8 cellular contexts compared by ENCODE assay signal in the genomic region with DNA sequence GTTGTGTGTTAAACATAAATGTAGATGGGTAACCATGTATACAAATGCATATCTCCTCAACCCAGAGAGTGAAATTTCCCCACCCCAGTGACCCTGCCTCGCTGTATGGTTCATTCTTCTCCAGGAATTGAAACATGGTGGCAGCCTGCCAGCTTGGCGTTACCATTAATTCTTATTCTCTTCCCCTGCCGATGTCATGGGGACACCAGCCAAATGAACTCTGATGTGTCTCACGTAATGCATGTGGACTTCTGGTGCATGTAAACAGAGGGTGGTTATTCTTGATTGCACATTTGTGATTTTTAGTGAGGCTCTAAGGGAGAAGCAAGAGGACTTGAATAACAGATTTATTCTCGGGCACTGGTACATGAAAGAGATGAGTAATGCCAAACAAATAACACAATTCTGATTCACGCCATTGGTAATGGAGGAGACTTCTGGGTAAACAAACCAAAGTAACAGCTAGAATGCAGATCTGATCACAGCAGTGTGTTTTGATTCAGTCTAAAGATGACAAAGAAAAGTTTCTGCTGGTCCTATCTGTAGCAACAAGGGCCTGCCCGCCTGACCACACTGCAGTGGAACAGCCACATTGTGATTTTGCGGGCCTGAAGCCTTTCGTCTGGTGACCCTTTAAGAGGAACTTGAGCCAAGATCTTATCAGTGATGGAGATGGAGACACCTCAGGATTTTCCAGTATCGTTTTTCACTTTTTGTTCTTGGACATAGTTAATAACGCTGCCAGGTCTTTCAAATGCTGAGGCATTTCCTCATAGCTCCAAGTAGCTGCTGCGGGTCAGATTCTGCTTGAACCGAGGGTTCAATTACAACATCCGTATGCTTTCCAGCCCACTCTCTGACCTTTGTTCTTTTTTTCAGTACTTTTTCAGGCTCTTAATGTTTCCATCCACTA.
DNase-seq lines count a peak whose midpoint lies in the region; ATAC-seq and TF ChIP-seq lines count a peak whose summit lies in the region.

No MANE protein-coding gene starts in this region.

- POLR2A ChIA-PET in WTC11 (lab: Charles Lee): no interaction called here

- H3K27ac Mint-ChIP-seq in WTC11: peak overlapping the region; percentile 64; the same call in 1 of the 2 replicates

- H3K9me3 Mint-ChIP-seq in WTC11: no peaks in the 10 kb centered on the region

- peak overlapping the region in 16 of 21 experiments; percentile 4 to 81 (median 52) for H3K27ac ChIP-seq in skin epidermis

- TF ChIP-seq POLR2A in erythroblast (IDR thresholded peaks at IDR 0.05; ENCODE audit: low read length): no peak

- intact Hi-C loops in left ventricle myocardium superior (cut with micrococcal nuclease): no loop called here

- H3K4me1 Mint-ChIP-seq in WTC11: no peaks in the 10 kb centered on the region

- H3K4me3 ChIP-seq in skin epidermis: no peak overlapping the region

- H3K27me3 Mint-ChIP-seq in WTC11 (ENCODE audit: low read depth): no peaks in the 10 kb centered on the region

- H3K4me3 Mint-ChIP-seq in WTC11: no peak overlapping the region

- DNase-seq in GOT3 (lab: John Stamatoyannopoulos, UW) (peak; percentile 45), WTC11 (ENCODE audit: low spot score) (no peak), left ventricle myocardium superior (peak; percentile 73), erythroblast (lab: John Stamatoyannopoulos, UW) (no peak), germinal center (ENCODE audit: low spot score) (no peak), NK-92 (lab: John Stamatoyannopoulos, UW; ENCODE audit: unreplicated experiment) (no peak), NCI-H2029 (lab: John Stamatoyannopoulos, UW) (no peak)

- CTCF ChIA-PET in WTC11 (lab: Charles Lee): no interaction called here

- ATAC-seq in WTC11: no peak
- peak; percentile 66 for ATAC-seq in left ventricle myocardium superior

- peaks cover 13% of the 10 kb centered on the region; the same call in 1 of the 2 replicates for H3K36me3 Mint-ChIP-seq in WTC11

- TF ChIP-seq CTCF in WTC11 (IDR thresholded peaks at IDR 0.05): no peak

TF ChIP-seq in WTC11, 78 proteins besides CTCF, POLR2A, EP300 and RAD21:
- no peak for TF ChIP-seq ZNF121 (CRISPR knock-in tag; IDR thresholded peaks at IDR 0.05)
- TF ChIP-seq GABPB1 (CRISPR knock-in tag; IDR thresholded peaks at IDR 0.05): peak; percentile 73

Comparison
In these comparisons a context has a peak if more than half of its experiments do, and no peak if none do; other contexts are left out.
1. DNase-seq: peak in GOT3 (single experiment) and left ventricle myocardium superior (single experiment); none in WTC11 (single experiment), erythroblast (0 of 2), germinal center (single experiment), NK-92 (single experiment) and NCI-H2029 (single experiment).